Comparison of ENCODE assay signal across 21 cellular contexts in genomic region chr6:106792536-106793236, GRCh38.
"Had no signal": no experiment of that assay in that cellular context is flagged by ENCODE, and none has a peak within 500 bp of the region (broad histone marks: within the 10 kb centered on the region; RNA-seq: fewer than 3 reads in every experiment).

No MANE protein-coding gene starts in this region.

- H3K27ac Mint-ChIP-seq: activated CD4-positive, alpha-beta memory T cell treated with anti-CD3 and anti-CD28 coated beads for 36 hours; activated naive CD4-positive, alpha-beta T cell treated with anti-CD3 and anti-CD28 coated beads, Interleukin-2, amount 10 ng/mL, durations not matched to agents 7 days and 5 days; activated T-cell treated with anti-CD3 and anti-CD28 coated beads, Interleukin-2, amount 50 U/mL, for 72 hours; natural killer cell had no signal

- H3K4me1 ChIP-seq: heart right ventricle, lower lobe of right lung, right atrium auricular region, upper lobe of right lung had no signal

- H3K27ac ChIP-seq: cardiac muscle cell, epithelial cell of prostate, heart right ventricle, lower lobe of right lung, psoas muscle, right atrium auricular region, upper lobe of right lung had no signal

- DNase-seq: activated CD4-positive, alpha-beta memory T cell treated with anti-CD3 and anti-CD28 coated beads for 36 hours; activated CD4-positive, alpha-beta T cell treated with anti-CD3 and anti-CD28 coated beads for 48 hours; activated CD4-positive, CD25-positive, alpha-beta regulatory T cell; activated effector memory CD4-positive, alpha-beta T cell treated with anti-CD3 and anti-CD28 coated beads, Interleukin-2, amount 50 U/mL, for 16 hours; activated naive CD4-positive, alpha-beta T cell treated with anti-CD3 and anti-CD28 coated beads, Interleukin-2, amount 10 ng/mL, durations not matched to agents 7 days and 5 days; activated T-cell treated with anti-CD3 and anti-CD28 coated beads, Interleukin-2, amount 50 U/mL, for 72 hours; amygdala; heart right ventricle; lower lobe of right lung; natural killer cell; psoas muscle; stimulated activated CD4-positive, alpha-beta T cell treated with anti-CD3 and anti-CD28 coated beads, Interleukin-4, amount 100 ng/mL, for 24 hours; stimulated activated naive CD8-positive, alpha-beta T cell treated with anti-CD3 and anti-CD28 coated beads, Interleukin-15, Interleukin-2, amounts not matched to agents 100 U/mL and 50 U/mL, for 24 hours; substantia nigra; T-helper 9 cell; thyroid gland; upper lobe of right lung had no signal

- H3K27me3 ChIP-seq: cardiac muscle cell, right atrium auricular region, thyroid gland, upper lobe of right lung had no signal

- H3K9me3 ChIP-seq: heart right ventricle, lower lobe of right lung, right atrium auricular region, thyroid gland, upper lobe of right lung had no signal

- H3K4me1 Mint-ChIP-seq: activated naive CD4-positive, alpha-beta T cell treated with anti-CD3 and anti-CD28 coated beads, Interleukin-2, amount 10 ng/mL, durations not matched to agents 7 days and 5 days; natural killer cell had no signal

- FAIRE-seq: keratinocyte had no signal

- ATAC-seq: activated T-cell treated with anti-CD3 and anti-CD28 coated beads, Interleukin-2, amount 50 U/mL, for 72 hours; heart right ventricle; lower lobe of right lung; natural killer cell; stimulated activated naive CD8-positive, alpha-beta T cell treated with anti-CD3 and anti-CD28 coated beads, Interleukin-15, Interleukin-2, amounts not matched to agents 100 U/mL and 50 U/mL, for 24 hours; upper lobe of right lung had no signal

- H3K9me3 Mint-ChIP-seq: activated CD4-positive, alpha-beta memory T cell treated with anti-CD3 and anti-CD28 coated beads for 36 hours; activated naive CD4-positive, alpha-beta T cell treated with anti-CD3 and anti-CD28 coated beads, Interleukin-2, amount 10 ng/mL, durations not matched to agents 7 days and 5 days; activated T-cell treated with anti-CD3 and anti-CD28 coated beads, Interleukin-2, amount 50 U/mL, for 72 hours; natural killer cell had no signal

- H3K4me3 ChIP-seq: cardiac muscle cell, heart right ventricle, lower lobe of right lung, psoas muscle, right atrium auricular region, thyroid gland, upper lobe of right lung had no signal

- H3K4me3 Mint-ChIP-seq: activated CD4-positive, alpha-beta memory T cell treated with anti-CD3 and anti-CD28 coated beads for 36 hours; activated naive CD4-positive, alpha-beta T cell treated with anti-CD3 and anti-CD28 coated beads, Interleukin-2, amount 10 ng/mL, durations not matched to agents 7 days and 5 days; activated T-cell treated with anti-CD3 and anti-CD28 coated beads, Interleukin-2, amount 50 U/mL, for 72 hours; natural killer cell had no signal

- H3K36me3 ChIP-seq: cardiac muscle cell, heart right ventricle, lower lobe of right lung, right atrium auricular region, thyroid gland, upper lobe of right lung had no signal
